ENCODE assay signal across 17 cellular contexts in the genomic region with DNA sequence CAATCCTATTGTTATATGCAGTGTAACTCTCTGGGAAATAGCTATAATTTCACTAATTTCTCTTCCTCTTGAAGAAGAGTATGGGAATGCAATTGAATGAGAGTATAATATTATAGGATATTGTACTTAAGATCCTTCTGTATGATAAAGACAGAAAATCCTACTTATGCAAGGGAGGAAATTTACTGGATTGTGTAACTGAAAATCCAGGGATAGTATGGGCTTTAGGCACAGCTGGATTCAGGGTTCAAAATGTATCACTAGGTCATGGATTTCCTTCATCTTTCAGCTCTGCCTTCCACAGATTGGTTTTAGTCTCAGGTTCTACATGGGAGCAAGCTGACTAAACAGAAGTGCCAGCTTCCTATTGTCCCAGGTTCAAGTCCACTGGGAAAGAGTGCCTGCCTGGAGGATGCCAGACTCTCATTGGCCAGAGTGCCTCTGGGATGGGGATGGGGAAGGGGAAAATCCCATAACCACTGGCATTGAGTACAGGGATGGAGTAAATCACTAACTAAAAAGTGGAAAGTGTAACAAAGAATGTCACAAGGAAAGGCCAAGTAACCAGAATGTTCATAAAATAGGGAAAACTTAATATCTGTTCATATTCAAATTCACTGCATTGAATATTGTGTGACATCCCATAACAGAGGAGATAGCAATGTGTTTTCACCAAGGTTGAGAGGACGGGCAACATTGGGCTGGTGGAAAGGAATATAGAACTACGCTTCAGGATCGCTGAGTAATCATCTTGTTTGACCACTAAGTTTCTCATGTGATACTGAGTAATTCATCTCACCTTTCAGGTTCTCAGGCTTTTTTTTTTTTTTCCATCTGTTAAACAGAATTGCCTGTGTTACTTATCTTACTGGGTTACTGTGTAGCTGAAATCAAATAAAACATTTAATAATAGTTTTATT.
A peak's percentile ranks its signal among the peaks of the same experiment; 100 is the strongest.
DNase-seq lines count a peak whose midpoint lies in the region; ATAC-seq, FAIRE-seq and TF ChIP-seq lines count a peak whose summit lies in the region.
"Had no signal": no experiment of that assay in that cellular context is flagged by ENCODE, and none has a peak within 500 bp of the region (broad histone marks: within the 10 kb centered on the region; RNA-seq: fewer than 3 reads in every experiment).

No MANE protein-coding gene starts in this region.

- H3K27me3 Mint-ChIP-seq in activated T-cell treated with anti-CD3 and anti-CD28 coated beads, Interleukin-2, amount 50 U/mL, for 72 hours (ENCODE audit: low read depth): peaks cover 17% of the 10 kb centered on the region

- peaks cover 0 to 2% of the 10 kb centered on the region in 2 donors for H3K9me3 Mint-ChIP-seq in activated T-cell treated with anti-CD3 and anti-CD28 coated beads, Interleukin-2, amount 50 U/mL, for 72 hours
- H3K9me3 Mint-ChIP-seq: activated naive CD4-positive, alpha-beta T cell treated with anti-CD3 and anti-CD28 coated beads for 36 hours had no signal

- no peaks in the 10 kb centered on the region for H3K9me2 ChIP-seq in hepatocyte (replicated peaks; ENCODE audit: insufficient read depth)

- H3K36me3 ChIP-seq in hepatocyte (replicated peaks; ENCODE audit: insufficient read depth, low read depth): no peaks in the 10 kb centered on the region
- no peaks in the 10 kb centered on the region for H3K36me3 ChIP-seq in uterus
- H3K36me3 ChIP-seq: cardiac muscle cell, right atrium auricular region, thoracic aorta had no signal

- H4K20me1 ChIP-seq in hepatocyte (ENCODE audit: insufficient read depth, poor library complexity, severe bottlenecking): no peaks in the 10 kb centered on the region

- no peak for DNase-seq in activated T-cell treated with anti-CD3 and anti-CD28 coated beads, Interleukin-2, amount 50 U/mL, for 72 hours
- no peak for DNase-seq in activated T-cell treated with anti-CD3 and anti-CD28 coated beads for 4 hours
- peak; percentile 55 for DNase-seq in OCI-M1 (lab: John Stamatoyannopoulos, UW)
- DNase-seq in hepatocyte (ENCODE audit: low spot score): peak; percentile 64
- peak; percentile 20 for DNase-seq in urothelium cell line (ENCODE audit: low spot score)
- no peak for DNase-seq in DMS153 (lab: John Stamatoyannopoulos, UW)
- DNase-seq in uterus: no peak
- no peak for DNase-seq in stimulated activated CD4-positive, alpha-beta T cell treated with anti-CD3 and anti-CD28 coated beads, Interleukin-4, amount 100 ng/mL, for 24 hours
- DNase-seq: activated naive CD4-positive, alpha-beta T cell treated with anti-CD3 and anti-CD28 coated beads for 36 hours; mucosa of descending colon; NCI-H446; T-helper 9 cell had no signal

- intact Hi-C loops in uterus (cut with DNase I; ENCODE audit: low total_unique reads): no loop called here

- no peaks in the 10 kb centered on the region for H3K36me3 Mint-ChIP-seq in activated T-cell treated with anti-CD3 and anti-CD28 coated beads, Interleukin-2, amount 50 U/mL, for 72 hours (ENCODE audit: insufficient read depth in 2 of 2)

- no peaks in the 10 kb centered on the region for H3K79me2 ChIP-seq in hepatocyte

- H3K27ac Mint-ChIP-seq in activated T-cell treated with anti-CD3 and anti-CD28 coated beads, Interleukin-2, amount 50 U/mL, for 72 hours: no peak overlapping the region
- H3K27ac Mint-ChIP-seq: activated naive CD4-positive, alpha-beta T cell treated with anti-CD3 and anti-CD28 coated beads for 36 hours had no signal

- no peak for TF ChIP-seq POLR2A in uterus (IDR thresholded peaks at IDR 0.05)

- H2AFZ ChIP-seq in hepatocyte: no peak overlapping the region

- no peaks in the 10 kb centered on the region for H3K9me3 ChIP-seq in hepatocyte (ENCODE audit: low read depth)
- H3K9me3 ChIP-seq in uterus: no peaks in the 10 kb centered on the region
- H3K9me3 ChIP-seq: mucosa of descending colon, right atrium auricular region, thoracic aorta had no signal

- 70% methylated on average over 3 of the region's 3 CpGs for WGBS in hepatocyte (ENCODE audit: low lambda C conversion rate, missing lambda C conversion rate)

- peak; percentile 42 to 52 for ATAC-seq in activated T-cell treated with anti-CD3 and anti-CD28 coated beads, Interleukin-2, amount 50 U/mL, for 72 hours (replicated peaks in 1 of 2)
- ATAC-seq: mucosa of descending colon had no signal

- peaks cover 50% of the 10 kb centered on the region for H3K4me1 ChIP-seq in hepatocyte (ENCODE audit: insufficient read depth)
- no peaks in the 10 kb centered on the region for H3K4me1 ChIP-seq in uterus

- H3K4me3 Mint-ChIP-seq in activated T-cell treated with anti-CD3 and anti-CD28 coated beads, Interleukin-2, amount 50 U/mL, for 72 hours: no peak overlapping the region
- H3K4me3 Mint-ChIP-seq: activated naive CD4-positive, alpha-beta T cell treated with anti-CD3 and anti-CD28 coated beads for 36 hours had no signal

- peak overlapping the region; percentile 97 for H3K27ac ChIP-seq in hepatocyte
- no peak overlapping the region for H3K27ac ChIP-seq in uterus
- H3K27ac ChIP-seq: 22Rv1, cardiac muscle cell, right atrium auricular region, thoracic aorta had no signal

- no peaks in the 10 kb centered on the region for H3K27me3 ChIP-seq in hepatocyte
- no peaks in the 10 kb centered on the region for H3K27me3 ChIP-seq in uterus
- H3K27me3 ChIP-seq: cardiac muscle cell, right atrium auricular region had no signal

- H3K4me2 ChIP-seq in hepatocyte: peak overlapping the region; percentile 57

- H3K4me1 Mint-ChIP-seq in activated T-cell treated with anti-CD3 and anti-CD28 coated beads, Interleukin-2, amount 50 U/mL, for 72 hours (ENCODE audit: low read depth): peaks cover 24% of the 10 kb centered on the region

- no peak for FAIRE-seq in urothelium cell line (lab: Jason Lieb, UNC)
- FAIRE-seq: endometrium had no signal

- TF ChIP-seq CTCF in hepatocyte (IDR thresholded peaks at IDR 0.05; ENCODE audit: poor library complexity): no peak
- no peak for TF ChIP-seq CTCF in uterus (IDR thresholded peaks at IDR 0.05)

- no peak overlapping the region for H3K4me3 ChIP-seq in hepatocyte
- no peak overlapping the region for H3K4me3 ChIP-seq in uterus
- H3K4me3 ChIP-seq: cardiac muscle cell, mucosa of descending colon, right atrium auricular region, thoracic aorta had no signal

Comparison
In these comparisons a context has a peak if more than half of its experiments do, and no peak if none do; other contexts are left out.
1. DNase-seq: peak in OCI-M1 (single experiment), hepatocyte (single experiment) and urothelium cell line (single experiment); none in activated T-cell treated with anti-CD3 and anti-CD28 coated beads, Interleukin-2, amount 50 U/mL, for 72 hours (0 of 2), activated T-cell treated with anti-CD3 and anti-CD28 coated beads for 4 hours (single experiment), DMS153 (single experiment), uterus (0 of 2) and stimulated activated CD4-positive, alpha-beta T cell treated with anti-CD3 and anti-CD28 coated beads, Interleukin-4, amount 100 ng/mL, for 24 hours (single experiment).